Comparison of ENCODE assay signal across 8 cellular contexts in genomic region chr7:149600669-149601330, GRCh38.
DNase-seq lines count a peak whose midpoint lies in the region; ATAC-seq and TF ChIP-seq lines count a peak whose summit lies in the region.
"Not testable (repeated sequence)": the region's sequence is repeated elsewhere in the genome, so short reads cannot be mapped to it uniquely, and the experiment has no call there.

No MANE protein-coding gene starts in this region.

- not testable (repeated sequence) for DNase-seq in left ventricle myocardium superior

- not testable (repeated sequence) for H4K20me1 ChIP-seq in SU-DHL-6 (ENCODE audit: low read depth, low read length)

- peak overlapping the region; percentile 81 for H3K4me3 Mint-ChIP-seq in activated T-helper 17 cell treated with anti-CD3 and anti-CD28 coated beads, Interleukin-2, amount 50 U/mL, for 72 hours
- H3K4me3 Mint-ChIP-seq in stimulated activated naive CD8-positive, alpha-beta T cell treated with anti-CD3 and anti-CD28 coated beads, Interleukin-15, Interleukin-2, amounts not matched to agents 100 ng/mL and 50 ng/mL, for 24 hours, result peak overlapping the region; percentile 66

- not testable (repeated sequence) for H3K9me3 ChIP-seq in SU-DHL-6 (ENCODE audit: insufficient read depth, low read length)

- H3K4me1 Mint-ChIP-seq in activated T-helper 17 cell treated with anti-CD3 and anti-CD28 coated beads, Interleukin-2, amount 50 U/mL, for 72 hours, result peaks cover 14% of the 10 kb centered on the region
- peaks cover 31% of the 10 kb centered on the region for H3K4me1 Mint-ChIP-seq in stimulated activated naive CD8-positive, alpha-beta T cell treated with anti-CD3 and anti-CD28 coated beads, Interleukin-15, Interleukin-2, amounts not matched to agents 100 ng/mL and 50 ng/mL, for 24 hours (ENCODE audit: low read depth)

- H3K9me3 Mint-ChIP-seq in activated T-helper 17 cell treated with anti-CD3 and anti-CD28 coated beads, Interleukin-2, amount 50 U/mL, for 72 hours; stimulated activated naive CD8-positive, alpha-beta T cell treated with anti-CD3 and anti-CD28 coated beads, Interleukin-15, Interleukin-2, amounts not matched to agents 100 ng/mL and 50 ng/mL, for 24 hours: not testable (repeated sequence)

- TF ChIP-seq CTCF in SU-DHL-6 (IDR thresholded peaks at IDR 0.05; ENCODE audit: insufficient read depth, low read length, poor library complexity, severe bottlenecking), result not testable (repeated sequence)

- H3F3A ChIP-seq in SU-DHL-6 (ENCODE audit: insufficient read depth), result peaks cover 14% of the 10 kb centered on the region

- H2AFZ ChIP-seq in SU-DHL-6 (ENCODE audit: low read depth, low read length, severe bottlenecking), result not testable (repeated sequence)

- not testable (repeated sequence) for H3K36me3 ChIP-seq in SU-DHL-6 (ENCODE audit: low read length)

- H3K79me2 ChIP-seq in SU-DHL-6 (ENCODE audit: insufficient read depth, low read length), result not testable (repeated sequence)

- H3K27ac ChIP-seq in SU-DHL-6 (ENCODE audit: low read depth, low read length), result peak overlapping the region; percentile 70

- H3K9me2 ChIP-seq in SU-DHL-6 (replicated peaks; ENCODE audit: insufficient read depth, low read length), result not testable (repeated sequence)

- not testable (repeated sequence) for H3K27me3 ChIP-seq in SU-DHL-6 (ENCODE audit: low read length)

- peaks cover 83% of the 10 kb centered on the region for H3K36me3 Mint-ChIP-seq in activated T-helper 17 cell treated with anti-CD3 and anti-CD28 coated beads, Interleukin-2, amount 50 U/mL, for 72 hours (ENCODE audit: low read depth)
- H3K36me3 Mint-ChIP-seq in stimulated activated naive CD8-positive, alpha-beta T cell treated with anti-CD3 and anti-CD28 coated beads, Interleukin-15, Interleukin-2, amounts not matched to agents 100 ng/mL and 50 ng/mL, for 24 hours (ENCODE audit: low read depth), result peaks cover 71% of the 10 kb centered on the region

- peak overlapping the region; percentile 85 for H3K4me2 ChIP-seq in SU-DHL-6 (ENCODE audit: low read depth, low read length, poor library complexity, severe bottlenecking)

- H3K27ac Mint-ChIP-seq in activated T-helper 17 cell treated with anti-CD3 and anti-CD28 coated beads, Interleukin-2, amount 50 U/mL, for 72 hours, result peak overlapping the region; percentile 98
- H3K27ac Mint-ChIP-seq in stimulated activated naive CD8-positive, alpha-beta T cell treated with anti-CD3 and anti-CD28 coated beads, Interleukin-15, Interleukin-2, amounts not matched to agents 100 ng/mL and 50 ng/mL, for 24 hours, result peak overlapping the region; percentile 22

- intact Hi-C loops in left ventricle myocardium superior (cut with micrococcal nuclease), result not testable (repeated sequence)

- ATAC-seq in GM18511 (IDR thresholded peaks at IDR 0.05; ENCODE audit: unreplicated experiment), result peak; percentile 93
- ATAC-seq in GM19467 (IDR thresholded peaks at IDR 0.05; ENCODE audit: unreplicated experiment), result peak; percentile 95
- peak; percentile 88 for ATAC-seq in HG02840 (IDR thresholded peaks at IDR 0.05; ENCODE audit: low FRiP score, unreplicated experiment)
- peak; percentile 96 for ATAC-seq in HG03432 (IDR thresholded peaks at IDR 0.05; ENCODE audit: unreplicated experiment)
- ATAC-seq in activated T-helper 17 cell treated with anti-CD3 and anti-CD28 coated beads, Interleukin-2, amount 50 U/mL, for 72 hours (replicated peaks), result peak; percentile 96
- peak; percentile 85 for ATAC-seq in left ventricle myocardium superior

- not testable (repeated sequence) for H3K4me3 ChIP-seq in SU-DHL-6 (ENCODE audit: insufficient read depth, low read length, poor library complexity, severe bottlenecking)

- H3K27me3 Mint-ChIP-seq in activated T-helper 17 cell treated with anti-CD3 and anti-CD28 coated beads, Interleukin-2, amount 50 U/mL, for 72 hours; stimulated activated naive CD8-positive, alpha-beta T cell treated with anti-CD3 and anti-CD28 coated beads, Interleukin-15, Interleukin-2, amounts not matched to agents 100 ng/mL and 50 ng/mL, for 24 hours: not testable (repeated sequence)

- H3K9ac ChIP-seq in SU-DHL-6 (ENCODE audit: low read length), result not testable (repeated sequence)
